In the genomic region with DNA sequence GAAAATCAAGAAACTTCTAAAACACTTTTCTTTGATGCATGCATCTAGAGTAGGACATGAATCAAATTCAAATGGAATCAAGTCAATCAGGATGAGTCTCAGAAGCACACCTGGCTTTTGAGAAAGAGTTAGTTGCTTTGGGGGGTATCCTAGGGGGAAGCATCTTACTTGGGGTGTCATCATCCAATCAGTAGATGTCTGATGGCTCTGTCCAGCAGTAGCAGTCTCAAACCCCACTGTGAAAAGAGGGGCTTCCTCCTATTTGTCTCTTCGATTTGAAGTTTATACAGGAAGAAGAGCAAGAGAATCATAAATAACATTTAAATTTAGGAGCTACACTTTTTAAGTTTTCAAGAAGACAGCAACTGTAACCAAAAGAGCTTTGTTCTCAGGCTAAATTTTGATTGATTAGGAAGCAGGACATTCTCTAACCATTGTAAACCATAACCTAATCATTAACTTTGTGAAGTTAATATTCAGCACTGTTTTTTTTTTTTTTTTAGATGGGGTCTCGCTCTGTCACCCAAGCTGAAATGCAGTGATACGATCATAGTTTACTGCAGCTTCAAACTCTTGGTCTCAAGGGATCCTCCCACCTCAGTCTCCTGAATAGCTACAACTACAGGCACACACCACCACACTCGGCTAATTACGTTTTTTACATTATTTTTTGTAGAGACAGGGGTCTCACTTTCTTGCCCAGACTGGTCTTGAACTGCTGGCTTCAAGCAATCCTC, we compare ENCODE assay signal across 14 cellular contexts.
DNase-seq lines count a peak whose midpoint lies in the region; ATAC-seq, FAIRE-seq and TF ChIP-seq lines count a peak whose summit lies in the region.
"Had no signal": no experiment of that assay in that cellular context is flagged by ENCODE, and none has a peak within 500 bp of the region (broad histone marks: within the 10 kb centered on the region; RNA-seq: fewer than 3 reads in every experiment).

No MANE protein-coding gene starts in this region.

- no peak overlapping the region for H3K4me3 Mint-ChIP-seq in T-cell
- H3K4me3 Mint-ChIP-seq: activated CD4-positive, alpha-beta T cell treated with anti-CD3 and anti-CD28 coated beads for 36 hours; stimulated activated naive B cell treated with anti-CD40 and anti-IgM and Interleukin-4, amounts not matched to agents 10 μg/mL and 1 μg/mL and 100 μg/mL, for 72 hours had no signal

- H3K4me1 ChIP-seq in kidney (ENCODE audit: control insufficient read depth in 1 of 2, insufficient read depth in 1 of 2, low read depth in 1 of 2, low read length in 2 of 2), result peaks cover 11 to 12% of the 10 kb centered on the region in 2 donors

- H3K27me3 Mint-ChIP-seq in T-cell, result no peaks in the 10 kb centered on the region
- H3K27me3 Mint-ChIP-seq: activated CD4-positive, alpha-beta T cell treated with anti-CD3 and anti-CD28 coated beads for 36 hours; stimulated activated naive B cell treated with anti-CD40 and anti-IgM and Interleukin-4, amounts not matched to agents 10 μg/mL and 1 μg/mL and 100 μg/mL, for 72 hours had no signal

- no peak overlapping the region for H3K27ac Mint-ChIP-seq in T-cell
- H3K27ac Mint-ChIP-seq: activated CD4-positive, alpha-beta T cell treated with anti-CD3 and anti-CD28 coated beads for 36 hours; stimulated activated naive B cell treated with anti-CD40 and anti-IgM and Interleukin-4, amounts not matched to agents 10 μg/mL and 1 μg/mL and 100 μg/mL, for 72 hours had no signal

- no peak for TF ChIP-seq CTCF in kidney (IDR thresholded peaks at IDR 0.05; ENCODE audit: borderline replicate concordance, extremely low read depth, insufficient read depth)

- H3K36me3 ChIP-seq in kidney (ENCODE audit: control insufficient read depth in 1 of 2, insufficient read depth in 2 of 2, low read length in 2 of 2), result no peaks in the 10 kb centered on the region
- H3K36me3 ChIP-seq: right atrium auricular region had no signal

- H3K9me3 ChIP-seq in kidney (ENCODE audit: control insufficient read depth in 1 of 2, low read length in 2 of 2), result no peaks in the 10 kb centered on the region
- H3K9me3 ChIP-seq: right atrium auricular region had no signal

- no peak for FAIRE-seq in kidney (lab: Jason Lieb, UNC)
- FAIRE-seq: astrocyte had no signal

- peaks cover 0 to 8% (median 5%) of the 10 kb centered on the region in 3 donors for H3K9me3 Mint-ChIP-seq in T-cell
- H3K9me3 Mint-ChIP-seq: stimulated activated naive B cell treated with anti-CD40 and anti-IgM and Interleukin-4, amounts not matched to agents 10 μg/mL and 1 μg/mL and 100 μg/mL, for 72 hours had no signal

- H3K4me3 ChIP-seq in kidney (ENCODE audit: low read length in 2 of 2), result peak overlapping the region; percentile 9 to 34

- H3K9ac ChIP-seq in kidney (ENCODE audit: low read length in 2 of 2), result no peak overlapping the region

- no peaks in the 10 kb centered on the region for H3K36me3 Mint-ChIP-seq in T-cell
- H3K36me3 Mint-ChIP-seq: stimulated activated naive B cell treated with anti-CD40 and anti-IgM and Interleukin-4, amounts not matched to agents 10 μg/mL and 1 μg/mL and 100 μg/mL, for 72 hours had no signal

- POLR2A ChIA-PET in T-cell (lab: Charles Lee), result interaction anchor here in 1 of 2 donors (0.7 kb wide), 1 partner anchor 22 kb away, joined by 5 read pairs; no protein-coding TSS in a partner anchor

- intact Hi-C loops in kidney (cut with DNase I), result no loop called here

- no peak overlapping the region for H3K27ac ChIP-seq in kidney (ENCODE audit: low read depth in 2 of 2, low read length in 2 of 2)

- DNase-seq in kidney (no peak), NCI-H2227 (lab: John Stamatoyannopoulos, UW; ENCODE audit: unreplicated experiment) (no peak), T-cell (no peak), NOMO-1 treated with DMSO at 0.1 percent for 48 hours (lab: John Stamatoyannopoulos, UW; ENCODE audit: unreplicated experiment) (no peak), epidermal melanocyte (ENCODE audit: insufficient read length, low spot score) (no peak)
- DNase-seq: activated CD4-positive, alpha-beta T cell treated with anti-CD3 and anti-CD28 coated beads for 36 hours; stimulated activated CD4-positive, alpha-beta T cell treated with anti-CD3 and anti-CD28 coated beads, Interleukin-2, amount 100 ng/mL, for 48 hours; stimulated activated naive B cell treated with anti-CD40 and anti-IgM and Interleukin-4, amounts not matched to agents 10 μg/mL and 1 μg/mL and 100 μg/mL, for 72 hours; SW 1271 had no signal

- H3K4me1 Mint-ChIP-seq in T-cell, result no peaks in the 10 kb centered on the region
- H3K4me1 Mint-ChIP-seq: activated CD4-positive, alpha-beta T cell treated with anti-CD3 and anti-CD28 coated beads for 36 hours had no signal

- CTCF ChIA-PET in T-cell (lab: Charles Lee), result no interaction called here

- ATAC-seq in GM18505 (IDR thresholded peaks at IDR 0.05; ENCODE audit: unreplicated experiment), result peak; percentile 74
- ATAC-seq in GM21423 (IDR thresholded peaks at IDR 0.05; ENCODE audit: unreplicated experiment), result peak; percentile 79
- ATAC-seq in HG03342 (IDR thresholded peaks at IDR 0.05; ENCODE audit: unreplicated experiment), result peak; percentile 79
- no peak for ATAC-seq in T-cell (replicated peaks in 1 of 4)
- ATAC-seq: activated CD4-positive, alpha-beta T cell treated with anti-CD3 and anti-CD28 coated beads for 36 hours had no signal

- no peak for TF ChIP-seq POLR2A in GM18505 (IDR thresholded peaks at IDR 0.05; ENCODE audit: borderline replicate concordance, extremely low read depth, insufficient read depth, insufficient read length)

Comparison
In these comparisons a context has a peak if more than half of its experiments do, and no peak if none do; other contexts are left out.
1. ATAC-seq: peak in GM18505 (single experiment), GM21423 (single experiment) and HG03342 (single experiment); none in T-cell (0 of 4).